11 cellular contexts compared by ENCODE assay signal in genomic region chr11:63761870-63762661, GRCh38. TPM values are rescaled to one million over a fixed set of nuclear protein-coding genes. Genes with fewer than 3 reads are reported as not detected.
DNase-seq lines count a peak whose midpoint lies in the region; ATAC-seq, FAIRE-seq and TF ChIP-seq lines count a peak whose summit lies in the region.
"Had no signal": no experiment of that assay in that cellular context is flagged by ENCODE, and none has a peak within 500 bp of the region (broad histone marks: within the 10 kb centered on the region; RNA-seq: fewer than 3 reads in every experiment).

No MANE protein-coding gene starts in this region.

- DNase-seq in HAP-1 (ENCODE audit: low spot score in 2 of 2) (peak; percentile 37 to 77), GM12878 (ENCODE audit: low read depth, low spot score) (no peak), skeletal muscle cell (ENCODE audit: low read depth) (no peak), RPMI8226 (no peak), T1000 (lab: John Stamatoyannopoulos, UW) (no peak), NOMO-1 treated with dmso at 0.1 percent for 144 hours (lab: John Stamatoyannopoulos, UW; ENCODE audit: unreplicated experiment) (no peak)
- DNase-seq: activated CD4-positive, alpha-beta T cell treated with anti-CD3 and anti-CD28 coated beads for 4 hours had no signal

- in situ Hi-C loops in HAP-1 (cut with MboI; ENCODE audit: low sequenced_read_pairs) = no loop called here
- in situ Hi-C loops in GM12878 (cut with MboI) = no loop called here

- no peak for FAIRE-seq in GM12878 (lab: Jason Lieb, UNC)
- FAIRE-seq: G401.6 had no signal

- H4K20me1 ChIP-seq in GM12878 (ENCODE audit: control insufficient read depth, insufficient read depth) = peaks cover 5% of the 10 kb centered on the region; the same call in 1 of the 2 replicates

- H3K27me3 ChIP-seq in HAP-1 (ENCODE audit: low read depth) = no peaks in the 10 kb centered on the region
- no peaks in the 10 kb centered on the region for H3K27me3 ChIP-seq in GM12878 (replicated peaks in 1 of 2; ENCODE audit: control insufficient read depth in 2 of 2, insufficient read depth in 2 of 2, low read length in 1 of 2)

- H3K27ac ChIP-seq in GM12878 (ENCODE audit: control insufficient read depth, insufficient read depth) = no peak overlapping the region

- no peak for TF ChIP-seq CTCF in GM12878 (IDR thresholded peaks at IDR 0.05 in 2 of 3, conservative IDR thresholded peaks at IDR 0.05 in 1 of 3; ENCODE audit: control insufficient read depth in 2 of 3, extremely low read depth in 1 of 3, insufficient read depth in 1 of 3, low read depth in 3 of 3, low read length in 3 of 3)

- no peak overlapping the region for H3K4me2 ChIP-seq in GM12878 (ENCODE audit: control insufficient read depth, insufficient read depth)

- TF ChIP-seq RAD21 in GM12878 (IDR thresholded peaks at IDR 0.05; ENCODE audit: insufficient read depth, low read depth, low read length) = no peak

- TF ChIP-seq EP300 in GM12878 (IDR thresholded peaks at IDR 0.05; ENCODE audit: borderline replicate concordance in 1 of 2, control insufficient read depth in 1 of 2, low read depth in 2 of 2, low read length in 2 of 2) = no peak

- CTCF ChIA-PET in GM12878 (lab: Yijun Ruan, JAX) = interaction anchor here (0.6 kb wide), 1 partner anchor 24 kb away, joined by 3 read pairs; no protein-coding TSS in a partner anchor

- intact Hi-C loops in GM12878 (cut with micrococcal nuclease; ENCODE audit: unreplicated experiment) = no loop called here

- no peak for ATAC-seq in GM12878
- no peak for ATAC-seq in HG03135 (IDR thresholded peaks at IDR 0.05; ENCODE audit: unreplicated experiment)

- TF ChIP-seq POLR2A in GM12878 (IDR thresholded peaks at IDR 0.05; ENCODE audit: low read depth, low read length) = no peak

- H2AFZ ChIP-seq in GM12878 (ENCODE audit: control insufficient read depth, low read depth, low read length) = no peak overlapping the region

- H3K4me3 ChIP-seq in HAP-1 (peak overlapping the region; percentile 15), GM12878 (no peak overlapping the region), iPS-18c (ENCODE audit: insufficient read depth, low read depth, low read length) (peak overlapping the region; percentile 95), skeletal muscle cell (ENCODE audit: low read depth, low read length) (peak overlapping the region; percentile 38)
- H3K4me3 ChIP-seq: mucosa of descending colon had no signal

- H3K36me3 ChIP-seq in HAP-1 (replicated peaks) (peaks cover 41% of the 10 kb centered on the region), GM12878 (ENCODE audit: control insufficient read depth in 2 of 2, insufficient read depth in 2 of 2, low read length in 1 of 2) (peaks cover 3% of the 10 kb centered on the region in 2 experiments; a peak in 2 of 4 replicates)

- RAD21 ChIA-PET in GM12878 (lab: Charles Lee; ENCODE audit: unreplicated experiment) = no interaction called here

- 94% methylated on average over 32 of the region's 35 CpGs for WGBS in GM12878 (ENCODE audit: insufficient coverage, insufficient replicate concordance, low lambda C conversion rate, missing lambda C conversion rate)

- SMC1A ChIA-PET in GM12878 (lab: Charles Lee; ENCODE audit: uncharacterized antibody, unreplicated experiment) = interaction anchor here (0.9 kb wide), 1 partner anchor 24 kb away, joined by 4 read pairs; no protein-coding TSS in a partner anchor

- peaks cover 21% of the 10 kb centered on the region for H3K4me1 ChIP-seq in HAP-1
- peaks cover 3% of the 10 kb centered on the region; the same call in 1 of the 2 replicates for H3K4me1 ChIP-seq in GM12878 (ENCODE audit: control insufficient read depth, insufficient read depth, low read length)

- H3K9ac ChIP-seq in GM12878 (ENCODE audit: control insufficient read depth, insufficient read depth, low read length) = no peak overlapping the region

- POLR2A ChIA-PET in GM12878 (lab: Charles Lee) = no interaction called here

- H3K9me3 ChIP-seq in HAP-1 = no peaks in the 10 kb centered on the region
- no peaks in the 10 kb centered on the region for H3K9me3 ChIP-seq in GM12878 (replicated peaks; ENCODE audit: control insufficient read depth, insufficient read depth, low read length)
- H3K9me3 ChIP-seq in iPS-18c (ENCODE audit: control insufficient read depth, insufficient read depth, low read length) = no peaks in the 10 kb centered on the region
- H3K9me3 ChIP-seq: mucosa of descending colon had no signal

- TSS peak; percentile 57 for BruUV-seq in GM12878 (replicated peaks; lab: Mats Ljungman, UMichigan)

- no peaks in the 10 kb centered on the region; the same call in 1 of the 2 replicates for H3K79me2 ChIP-seq in GM12878 (ENCODE audit: control insufficient read depth, insufficient read depth, low read length)

TF ChIP-seq in GM12878, 131 proteins besides CTCF, POLR2A, EP300 and RAD21 (continues in another document):
- TF ChIP-seq YY1 (IDR thresholded peaks at IDR 0.05; ENCODE audit: low read depth, low read length) (no peak), ATF3 (IDR thresholded peaks at IDR 0.05; ENCODE audit: borderline replicate concordance, extremely low read depth, low read depth, low read length) (no peak), HSF1 (IDR thresholded peaks at IDR 0.05; ENCODE audit: low read depth, low read length) (no peak), FOXK2 (IDR thresholded peaks at IDR 0.05) (no peak)

RNA-seq across cellular contexts. Expression of gene ZFTA, which starts 6.5 kb away (rescaled TPM):
- total RNA-seq in GM12878 (2013; cell fraction: nucleolus; rRNA removed) = 3.7 and 4.8 TPM in 2 replicates
- total RNA-seq in GM12878 (2014; rRNA removed) (5.5 and 5.6 TPM in 2 replicates), GM12878 (2014; rRNA removed; fragmentation: Illumina TruSeq; extraction: Trizol) (2.3 and 2.4 TPM in 2 replicates), GM12878 (2021) (7.3 and 7.9 TPM in 2 replicates)
- polyA plus RNA-seq in GM12878 (2011; ENCODE audit: low read depth) = 1.1 TPM
- polyA plus RNA-seq in GM12878 (2011; rRNA removed) (2.5 and 2.6 TPM in 2 replicates), GM12878 (2014; fragmentation: Illumina TruSeq; extraction: Trizol) (2.0 and 2.2 TPM in 2 replicates), GM12878 (2014; fragmentation: Nextera tagmentation; extraction: Ambion mirVana) (under 1 TPM; 0.39 to 0.99 TPM), GM12878 (2014; rRNA removed) (4.4 and 5.5 TPM in 2 replicates), GM12878 (2016; fragmentation: Nextera tagmentation; extraction: Ambion mirVana) (under 1 TPM; 0.40 to 0.43 TPM)
- polyA plus RNA-seq in GM12878 (2011; cell fraction: cytosol; rRNA removed) = 1.4 and 2.3 TPM in 2 replicates
- 8.2 and 12.1 TPM in 2 replicates for polyA plus RNA-seq in GM12878 (2011; cell fraction: nucleus; rRNA removed)
- 2.5 and 2.8 TPM in 2 replicates for polyA plus RNA-seq in GM12878 (2012)
- 1.6 and 2.0 TPM in 2 replicates for polyA minus RNA-seq in GM12878 (2011; rRNA and poly(A)+ RNA removed)
- 1.2 and 2.9 TPM in 2 replicates for polyA minus RNA-seq in GM12878 (2011; cell fraction: cytosol; rRNA and poly(A)+ RNA removed)
- polyA minus RNA-seq in GM12878 (2011; cell fraction: nucleus; rRNA and poly(A)+ RNA removed) = 1.9 and 4.2 TPM in 2 replicates

RNA-seq across cellular contexts. Expression of gene SPINDOC, which starts 51.2 kb away (rescaled TPM):
- 23.3 and 29.2 TPM in 2 replicates for total RNA-seq in GM12878 (2013; cell fraction: nucleolus; rRNA removed)
- 27.5 and 32.6 TPM in 2 replicates for total RNA-seq in GM12878 (2014; rRNA removed)
- total RNA-seq in GM12878 (2014; rRNA removed; fragmentation: Illumina TruSeq; extraction: Trizol) = 17.9 and 22.5 TPM in 2 replicates
- 31.5 and 36.3 TPM in 2 replicates for total RNA-seq in GM12878 (2021)
- polyA plus RNA-seq in GM12878 (2011; ENCODE audit: low read depth) = 5.0 TPM
- 11.9 and 19.0 TPM in 2 replicates for polyA plus RNA-seq in GM12878 (2011; rRNA removed)
- polyA plus RNA-seq in GM12878 (2011; cell fraction: cytosol; rRNA removed) = 25.5 and 40.3 TPM in 2 replicates
- polyA plus RNA-seq in GM12878 (2011; cell fraction: nucleus; rRNA removed) = 28.1 and 40.9 TPM in 2 replicates
- 16.2 and 23.1 TPM in 2 replicates for polyA plus RNA-seq in GM12878 (2012)
- 6.3 and 14.7 TPM in 2 replicates for polyA plus RNA-seq in GM12878 (2014; fragmentation: Illumina TruSeq; extraction: Trizol)
- 1 to 10 TPM; 1.1 to 1.2 TPM for polyA plus RNA-seq in GM12878 (2014; fragmentation: Nextera tagmentation; extraction: Ambion mirVana)
- polyA plus RNA-seq in GM12878 (2014; rRNA removed) = 38.2 and 41.4 TPM in 2 replicates
- 1 to 10 TPM in 1 of 2 experiments, under 1 TPM in 1; 0.88 to 1.2 TPM for polyA plus RNA-seq in GM12878 (2016; fragmentation: Nextera tagmentation; extraction: Ambion mirVana)
- 8.3 and 14.2 TPM in 2 replicates for polyA minus RNA-seq in GM12878 (2011; rRNA and poly(A)+ RNA removed)
- polyA minus RNA-seq in GM12878 (2011; cell fraction: cytosol; rRNA and poly(A)+ RNA removed) = 8.4 and 9.9 TPM in 2 replicates
- 9.6 and 12.7 TPM in 2 replicates for polyA minus RNA-seq in GM12878 (2011; cell fraction: nucleus; rRNA and poly(A)+ RNA removed)

Comparison
In these comparisons a context has a peak if more than half of its experiments do, and no peak if none do; other contexts are left out.
1. DNase-seq: peak in HAP-1 (2 of 2); none in GM12878 (single experiment), skeletal muscle cell (single experiment), RPMI8226 (single experiment), T1000 (single experiment) and NOMO-1 treated with dmso at 0.1 percent for 144 hours (single experiment).